Comparison of ENCODE assay signal across 8 cellular contexts in genomic region chr12:48454675-48455074, GRCh38. TPM values are rescaled to one million over a fixed set of nuclear protein-coding genes. Genes with fewer than 3 reads are reported as not detected.
DNase-seq lines count a peak whose midpoint lies in the region; ATAC-seq and TF ChIP-seq lines count a peak whose summit lies in the region.

No MANE protein-coding gene starts in this region.

- peaks cover 11 to 13% of the 10 kb centered on the region in 2 donors for H3K9me3 Mint-ChIP-seq in stimulated activated naive CD8-positive, alpha-beta T cell treated with anti-CD3 and anti-CD28 coated beads, Interleukin-15, amount 100 ng/mL, for 72 hours

- TF ChIP-seq EP300 in sigmoid colon (IDR thresholded peaks at IDR 0.05): no peak

- intact Hi-C loops in sigmoid colon (cut with DNase I): loop anchor here (5.0 kb wide), 1 partner anchor 107 kb away; no protein-coding TSS in a partner anchor

- H3K27ac ChIP-seq in Peyer's patch (no peak overlapping the region), sigmoid colon (no peak overlapping the region)

- TF ChIP-seq CTCF in Peyer's patch (IDR thresholded peaks at IDR 0.05) (peak in 4 of 6 experiments; percentile 7 to 33 (median 14)), sigmoid colon (IDR thresholded peaks at IDR 0.05) (peak in 2 of 4 experiments; percentile 25 to 52)

- H3K27me3 ChIP-seq in Peyer's patch (no peaks in the 10 kb centered on the region), sigmoid colon (no peaks in the 10 kb centered on the region)

- no peak overlapping the region for H3K4me3 Mint-ChIP-seq in stimulated activated naive CD8-positive, alpha-beta T cell treated with anti-CD3 and anti-CD28 coated beads, Interleukin-15, amount 100 ng/mL, for 72 hours

- TF ChIP-seq POLR2A in Peyer's patch (IDR thresholded peaks at IDR 0.05) (no peak), sigmoid colon (IDR thresholded peaks at IDR 0.05) (no peak)

- H3K27me3 Mint-ChIP-seq in stimulated activated naive CD8-positive, alpha-beta T cell treated with anti-CD3 and anti-CD28 coated beads, Interleukin-15, amount 100 ng/mL, for 72 hours: peaks cover 6% of the 10 kb centered on the region

- no peak overlapping the region for H3K27ac Mint-ChIP-seq in stimulated activated naive CD8-positive, alpha-beta T cell treated with anti-CD3 and anti-CD28 coated beads, Interleukin-15, amount 100 ng/mL, for 72 hours

- ATAC-seq in stimulated activated naive CD8-positive, alpha-beta T cell treated with anti-CD3 and anti-CD28 coated beads, Interleukin-15, amount 100 ng/mL, for 72 hours: peak; percentile 50
- no peak for ATAC-seq in stimulated activated naive CD8-positive, alpha-beta T cell treated with anti-CD3 and anti-CD28 coated beads, Interleukin-15, Interleukin-2, amounts not matched to agents 100 U/mL and 50 U/mL, for 24 hours
- ATAC-seq in HG03520 (IDR thresholded peaks at IDR 0.05; ENCODE audit: unreplicated experiment): no peak

- peak in 1 of 2 donors; percentile 1 for DNase-seq in stimulated activated naive CD8-positive, alpha-beta T cell treated with anti-CD3 and anti-CD28 coated beads, Interleukin-15, amount 100 ng/mL, for 72 hours
- no peak for DNase-seq in stimulated activated naive CD8-positive, alpha-beta T cell treated with anti-CD3 and anti-CD28 coated beads, Interleukin-15, Interleukin-2, amounts not matched to agents 100 U/mL and 50 U/mL, for 24 hours
- DNase-seq in Peyer's patch (no peak), fibroblast of the conjunctiva (ENCODE audit: low read depth) (peak; percentile 0), HK-2 (ENCODE audit: unreplicated experiment) (no peak), sigmoid colon (no peak), GOT3 (lab: John Stamatoyannopoulos, UW) (no peak)

- H3K4me1 Mint-ChIP-seq in stimulated activated naive CD8-positive, alpha-beta T cell treated with anti-CD3 and anti-CD28 coated beads, Interleukin-15, amount 100 ng/mL, for 72 hours: no peaks in the 10 kb centered on the region

- 80 to 84% methylated on average over 1 of the region's 1 CpG for WGBS in sigmoid colon, 2 donors

- H3K36me3 ChIP-seq in Peyer's patch: no peaks in the 10 kb centered on the region
- H3K36me3 ChIP-seq in sigmoid colon: no peaks in the 10 kb centered on the region

- no peak overlapping the region for H3K4me3 ChIP-seq in Peyer's patch
- no peak overlapping the region for H3K4me3 ChIP-seq in sigmoid colon

- H3K9me3 ChIP-seq in Peyer's patch (no peaks in the 10 kb centered on the region), sigmoid colon (peaks cover 0 to 2% (median 0%) of the 10 kb centered on the region in 4 donors)

- H3K4me1 ChIP-seq in Peyer's patch (no peaks in the 10 kb centered on the region), sigmoid colon (no peaks in the 10 kb centered on the region)

RNA-seq across cellular contexts. Expression of gene ANP32D, which starts 17.7 kb away (rescaled TPM):
- not detected for total RNA-seq in Peyer's patch
- 1 to 10 TPM in 2 of 4 donors, under 1 TPM in 1, not detected in 1; 0.82 to 3.9 (median 1.9) TPM for total RNA-seq in sigmoid colon
- not detected for polyA plus RNA-seq in sigmoid colon

RNA-seq across cellular contexts. Expression of gene C12orf54, which starts 27.6 kb away (rescaled TPM):
- total RNA-seq in Peyer's patch (1 to 10 TPM in 1 of 4 donors, not detected in 3; 2.8 TPM), sigmoid colon (1 to 10 TPM in 2 of 4 donors, not detected in 2; 1.2 to 8.3 TPM)
- polyA plus RNA-seq in sigmoid colon: under 1 TPM in 1 of 3 donors, not detected in 2; 0.28 TPM
